Comparison of ENCODE assay signal across 1 cellular context in genomic region chr9:98942906-98943681, GRCh38.
TF ChIP-seq lines count a peak whose summit lies in the region.

No MANE protein-coding gene starts in this region.

TF ChIP-seq in WTC11, 78 proteins besides CTCF, POLR2A, EP300 and RAD21 (continued from another document):
- TF ChIP-seq AFF4 (CRISPR knock-in tag; IDR thresholded peaks at IDR 0.05; ENCODE audit: borderline replicate concordance) (no peak), NFATC4 (CRISPR knock-in tag; IDR thresholded peaks at IDR 0.05) (no peak), OVOL2 (CRISPR knock-in tag; IDR thresholded peaks at IDR 0.05; ENCODE audit: borderline replicate concordance) (no peak), SMAD4 (CRISPR knock-in tag; IDR thresholded peaks at IDR 0.05) (no peak), HMGA2 (CRISPR knock-in tag; IDR thresholded peaks at IDR 0.05) (no peak), ZNF532 (CRISPR knock-in tag; IDR thresholded peaks at IDR 0.05; ENCODE audit: borderline replicate concordance) (no peak)
